Comparison of ENCODE assay signal across 25 cellular contexts in genomic region chr3:36650271-36650671, GRCh38.
A peak's percentile ranks its signal among the peaks of the same experiment; 100 is the strongest.
DNase-seq lines count a peak whose midpoint lies in the region; ATAC-seq, FAIRE-seq and TF ChIP-seq lines count a peak whose summit lies in the region.
"Had no signal": no experiment of that assay in that cellular context is flagged by ENCODE, and none has a peak within 500 bp of the region (broad histone marks: within the 10 kb centered on the region; RNA-seq: fewer than 3 reads in every experiment).

No MANE protein-coding gene starts in this region.

- no peaks in the 10 kb centered on the region for H3K36me3 ChIP-seq in brain microvascular endothelial cell (replicated peaks)
- H3K36me3 ChIP-seq in kidney (ENCODE audit: control insufficient read depth in 1 of 2, insufficient read depth in 2 of 2, low read length in 2 of 2): no peaks in the 10 kb centered on the region
- H3K36me3 ChIP-seq in heart right ventricle: no peaks in the 10 kb centered on the region
- H3K36me3 ChIP-seq: right atrium auricular region, vagina had no signal

- no peaks in the 10 kb centered on the region for H3K4me1 Mint-ChIP-seq in activated T-cell treated with anti-CD3 and anti-CD28 coated beads, Interleukin-2, amount 50 U/mL, for 4 hours (ENCODE audit: low read depth)

- H3K27ac ChIP-seq in brain microvascular endothelial cell: peak overlapping the region; percentile 92
- H3K27ac ChIP-seq in kidney (ENCODE audit: low read depth in 2 of 2, low read length in 2 of 2): no peak overlapping the region
- H3K27ac ChIP-seq in heart right ventricle: no peak overlapping the region
- H3K27ac ChIP-seq: C4-2B, hepatocyte, right atrium auricular region, vagina had no signal

- peaks cover 0 to 3% of the 10 kb centered on the region in 2 donors for H3K9me3 ChIP-seq in kidney (ENCODE audit: control insufficient read depth in 1 of 2, low read length in 2 of 2)
- peaks cover 0 to 5% (median 0%) of the 10 kb centered on the region in 11 donors for H3K9me3 ChIP-seq in heart right ventricle
- H3K9me3 ChIP-seq: right atrium auricular region, vagina had no signal

- TF ChIP-seq POLR2A in lower leg skin (IDR thresholded peaks at IDR 0.05): no peak

- in situ Hi-C loops in brain microvascular endothelial cell (cut with HindIII; ENCODE audit: low pct_ligation_motif_present, low sequenced_read_pairs): no loop called here

- H3K4me3 Mint-ChIP-seq in activated T-cell treated with anti-CD3 and anti-CD28 coated beads, Interleukin-2, amount 50 U/mL, for 4 hours: no peak overlapping the region
- H3K4me3 Mint-ChIP-seq: activated CD4-positive, alpha-beta memory T cell treated with anti-CD3 and anti-CD28 coated beads for 36 hours; WTC11 had no signal

- DNase-seq in AG08395 (ENCODE audit: low spot score): peak; percentile 24
- peak; percentile 21 for DNase-seq in M059J (ENCODE audit: low read depth)
- peak; percentile 67 for DNase-seq in brain microvascular endothelial cell
- DNase-seq in kidney: no peak
- no peak for DNase-seq in lower leg skin (ENCODE audit: low spot score in 2 of 2)
- DNase-seq in NOMO-1 treated with dmso at 0.1 percent for 144 hours (lab: John Stamatoyannopoulos, UW; ENCODE audit: unreplicated experiment): no peak
- no peak for DNase-seq in activated T-cell treated with anti-CD3 and anti-CD28 coated beads, Interleukin-2, amount 50 U/mL, for 4 hours
- no peak for DNase-seq in heart right ventricle
- DNase-seq: activated CD4-positive, alpha-beta memory T cell treated with anti-CD3 and anti-CD28 coated beads for 36 hours; amygdala; cerebellar nuclear complex; effector CD8-positive, alpha-beta T cell; KBM-7; NCI-H187; NCI-H345; occipital lobe; PC-9 had no signal

- no peaks in the 10 kb centered on the region for H3K9me3 Mint-ChIP-seq in activated T-cell treated with anti-CD3 and anti-CD28 coated beads, Interleukin-2, amount 50 U/mL, for 4 hours
- H3K9me3 Mint-ChIP-seq: activated CD4-positive, alpha-beta memory T cell treated with anti-CD3 and anti-CD28 coated beads for 36 hours had no signal

- no peak overlapping the region for H3K9ac ChIP-seq in kidney (ENCODE audit: low read length in 2 of 2)

- no peak for TF ChIP-seq CTCF in brain microvascular endothelial cell (IDR thresholded peaks at IDR 0.05; ENCODE audit: low read depth, low read length, missing control alignments)
- TF ChIP-seq CTCF in kidney (IDR thresholded peaks at IDR 0.05; ENCODE audit: borderline replicate concordance, extremely low read depth, insufficient read depth): no peak
- no peak for TF ChIP-seq CTCF in lower leg skin (IDR thresholded peaks at IDR 0.05)
- TF ChIP-seq CTCF in heart right ventricle (IDR thresholded peaks at IDR 0.05): no peak

- H3K36me3 Mint-ChIP-seq in activated T-cell treated with anti-CD3 and anti-CD28 coated beads, Interleukin-2, amount 50 U/mL, for 4 hours (ENCODE audit: insufficient read depth): no peaks in the 10 kb centered on the region
- H3K36me3 Mint-ChIP-seq: activated CD4-positive, alpha-beta memory T cell treated with anti-CD3 and anti-CD28 coated beads for 36 hours; WTC11 had no signal

- no peak for ATAC-seq in activated T-cell treated with anti-CD3 and anti-CD28 coated beads, Interleukin-2, amount 50 U/mL, for 4 hours
- ATAC-seq in heart right ventricle: no peak
- ATAC-seq: esophagus mucosa, WTC11 had no signal

- intact Hi-C loops in kidney (cut with DNase I): no loop called here
- intact Hi-C loops in lower leg skin (cut with DNase I; ENCODE audit: low total_unique reads): no loop called here
- intact Hi-C loops in heart right ventricle (cut with DNase I): no loop called here

- H3K27me3 Mint-ChIP-seq in activated T-cell treated with anti-CD3 and anti-CD28 coated beads, Interleukin-2, amount 50 U/mL, for 4 hours (ENCODE audit: low read depth): peaks cover 33% of the 10 kb centered on the region

- H3K4me3 ChIP-seq in brain microvascular endothelial cell (ENCODE audit: low read depth, low read length) (no peak overlapping the region), kidney (ENCODE audit: low read length in 2 of 2) (no peak overlapping the region), lower leg skin (ENCODE audit: low read depth, poor library complexity, severe bottlenecking) (no peak overlapping the region), heart right ventricle (no peak overlapping the region)
- H3K4me3 ChIP-seq: hepatocyte, PC-9, right atrium auricular region, vagina had no signal

- H3K4me1 ChIP-seq in kidney (ENCODE audit: control insufficient read depth in 1 of 2, insufficient read depth in 1 of 2, low read depth in 1 of 2, low read length in 2 of 2): no peaks in the 10 kb centered on the region
- peaks cover 0 to 10% (median 0%) of the 10 kb centered on the region in 9 donors for H3K4me1 ChIP-seq in heart right ventricle
- H3K4me1 ChIP-seq: right atrium auricular region, vagina had no signal

- H3K27me3 ChIP-seq in brain microvascular endothelial cell (replicated peaks): no peaks in the 10 kb centered on the region
- H3K27me3 ChIP-seq in heart right ventricle: no peaks in the 10 kb centered on the region
- H3K27me3 ChIP-seq: hepatocyte, right atrium auricular region, vagina had no signal

- FAIRE-seq in kidney (lab: Jason Lieb, UNC): peak; percentile 39
- FAIRE-seq: A204.1, islet of Langerhans had no signal

Comparison
In these comparisons a context has a peak if more than half of its experiments do, and no peak if none do; other contexts are left out.
1. DNase-seq: peak in AG08395 (single experiment), M059J (single experiment) and brain microvascular endothelial cell (single experiment); none in kidney (single experiment), lower leg skin (0 of 2), NOMO-1 treated with dmso at 0.1 percent for 144 hours (single experiment), activated T-cell treated with anti-CD3 and anti-CD28 coated beads, Interleukin-2, amount 50 U/mL, for 4 hours (single experiment) and heart right ventricle (0 of 2).